Comparison of ENCODE assay signal across 1 cellular context in the genomic region with DNA sequence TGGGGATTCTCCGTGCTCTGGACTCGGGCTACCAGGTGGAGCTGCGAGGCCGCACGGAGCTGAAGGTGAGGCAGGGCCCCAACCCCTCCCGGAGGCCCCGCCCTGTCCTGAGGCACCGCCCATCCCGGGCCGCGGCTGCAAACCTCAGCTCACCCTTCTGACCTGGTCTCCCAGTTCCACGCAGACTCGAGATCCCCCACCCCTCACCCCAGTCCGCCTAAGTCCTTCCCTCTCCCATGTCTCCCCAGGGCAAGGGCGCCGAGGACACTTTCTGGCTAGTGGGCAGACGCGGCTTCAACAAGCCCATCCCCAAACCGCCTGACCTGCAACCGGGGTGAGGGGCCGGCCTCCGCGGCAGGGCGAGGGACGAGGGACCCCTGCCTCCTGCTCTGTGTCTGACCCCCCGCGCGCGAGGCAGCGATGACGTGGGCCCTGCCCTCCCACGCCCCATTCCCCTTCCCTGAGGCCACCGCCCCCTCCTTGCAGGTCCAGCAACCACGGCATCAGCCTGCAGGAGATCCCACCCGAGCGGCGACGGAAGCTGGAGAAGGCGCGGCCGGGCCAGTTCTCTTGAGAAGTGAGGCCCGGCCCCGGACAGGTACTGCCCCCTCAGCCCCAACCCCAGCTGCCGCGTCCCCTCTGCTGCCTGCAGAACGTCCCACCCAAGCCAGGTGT.
TF ChIP-seq lines count a peak whose summit lies in the region.

No MANE protein-coding gene starts in this region.

TF ChIP-seq in GM23338, 12 proteins besides CTCF, POLR2A, EP300 and RAD21 (continued from another document):
- TF ChIP-seq, protein P1, sequence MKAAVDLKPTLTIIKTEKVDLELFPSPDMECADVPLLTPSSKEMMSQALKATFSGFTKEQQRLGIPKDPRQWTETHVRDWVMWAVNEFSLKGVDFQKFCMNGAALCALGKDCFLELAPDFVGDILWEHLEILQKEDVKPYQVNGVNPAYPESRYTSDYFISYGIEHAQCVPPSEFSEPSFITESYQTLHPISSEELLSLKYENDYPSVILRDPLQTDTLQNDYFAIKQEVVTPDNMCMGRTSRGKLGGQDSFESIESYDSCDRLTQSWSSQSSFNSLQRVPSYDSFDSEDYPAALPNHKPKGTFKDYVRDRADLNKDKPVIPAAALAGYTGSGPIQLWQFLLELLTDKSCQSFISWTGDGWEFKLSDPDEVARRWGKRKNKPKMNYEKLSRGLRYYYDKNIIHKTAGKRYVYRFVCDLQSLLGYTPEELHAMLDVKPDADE (IDR thresholded peaks at IDR 0.05) = no peak
- TF ChIP-seq EZH2phosphoT487 (IDR thresholded peaks at IDR 0.05; ENCODE audit: unreplicated experiment) = no peak
- TF ChIP-seq, protein P2, sequence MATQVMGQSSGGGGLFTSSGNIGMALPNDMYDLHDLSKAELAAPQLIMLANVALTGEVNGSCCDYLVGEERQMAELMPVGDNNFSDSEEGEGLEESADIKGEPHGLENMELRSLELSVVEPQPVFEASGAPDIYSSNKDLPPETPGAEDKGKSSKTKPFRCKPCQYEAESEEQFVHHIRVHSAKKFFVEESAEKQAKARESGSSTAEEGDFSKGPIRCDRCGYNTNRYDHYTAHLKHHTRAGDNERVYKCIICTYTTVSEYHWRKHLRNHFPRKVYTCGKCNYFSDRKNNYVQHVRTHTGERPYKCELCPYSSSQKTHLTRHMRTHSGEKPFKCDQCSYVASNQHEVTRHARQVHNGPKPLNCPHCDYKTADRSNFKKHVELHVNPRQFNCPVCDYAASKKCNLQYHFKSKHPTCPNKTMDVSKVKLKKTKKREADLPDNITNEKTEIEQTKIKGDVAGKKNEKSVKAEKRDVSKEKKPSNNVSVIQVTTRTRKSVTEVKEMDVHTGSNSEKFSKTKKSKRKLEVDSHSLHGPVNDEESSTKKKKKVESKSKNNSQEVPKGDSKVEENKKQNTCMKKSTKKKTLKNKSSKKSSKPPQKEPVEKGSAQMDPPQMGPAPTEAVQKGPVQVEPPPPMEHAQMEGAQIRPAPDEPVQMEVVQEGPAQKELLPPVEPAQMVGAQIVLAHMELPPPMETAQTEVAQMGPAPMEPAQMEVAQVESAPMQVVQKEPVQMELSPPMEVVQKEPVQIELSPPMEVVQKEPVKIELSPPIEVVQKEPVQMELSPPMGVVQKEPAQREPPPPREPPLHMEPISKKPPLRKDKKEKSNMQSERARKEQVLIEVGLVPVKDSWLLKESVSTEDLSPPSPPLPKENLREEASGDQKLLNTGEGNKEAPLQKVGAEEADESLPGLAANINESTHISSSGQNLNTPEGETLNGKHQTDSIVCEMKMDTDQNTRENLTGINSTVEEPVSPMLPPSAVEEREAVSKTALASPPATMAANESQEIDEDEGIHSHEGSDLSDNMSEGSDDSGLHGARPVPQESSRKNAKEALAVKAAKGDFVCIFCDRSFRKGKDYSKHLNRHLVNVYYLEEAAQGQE (IDR thresholded peaks at IDR 0.05; ENCODE audit: unreplicated experiment) = no peak
